In the genomic region with DNA sequence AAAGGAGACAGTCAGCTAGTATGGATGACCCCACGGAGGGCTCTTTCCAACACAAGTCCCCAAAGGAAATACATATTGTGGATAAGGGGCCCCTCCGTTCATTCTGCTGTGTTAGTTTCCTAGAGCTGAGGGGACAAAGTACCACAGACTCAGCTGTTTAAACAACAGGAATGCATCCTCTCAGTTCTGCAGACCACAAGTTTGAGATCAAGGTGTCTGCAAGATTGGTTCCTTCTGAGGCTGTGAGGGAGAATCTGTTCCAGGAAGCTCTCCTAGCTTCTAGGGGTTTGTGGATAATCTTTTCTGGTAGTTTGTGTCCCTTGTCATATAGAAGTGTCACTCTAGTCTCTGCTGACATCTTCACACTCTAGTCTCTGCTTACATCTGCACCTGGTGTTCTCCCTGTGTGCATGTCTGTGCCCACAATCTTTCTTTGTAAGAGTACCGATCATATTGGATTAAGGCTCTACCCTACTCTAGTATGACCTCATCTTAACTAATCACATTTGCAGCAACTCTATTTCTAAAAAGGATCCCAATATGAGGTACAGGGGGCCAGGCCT, we compare ENCODE assay signal across 1 cellular context.
TF ChIP-seq lines count a peak whose summit lies in the region.

No MANE protein-coding gene starts in this region.

TF ChIP-seq in GM23338, 12 proteins besides CTCF, POLR2A, EP300 and RAD21 (continued from another document):
- TF ChIP-seq, protein P1, sequence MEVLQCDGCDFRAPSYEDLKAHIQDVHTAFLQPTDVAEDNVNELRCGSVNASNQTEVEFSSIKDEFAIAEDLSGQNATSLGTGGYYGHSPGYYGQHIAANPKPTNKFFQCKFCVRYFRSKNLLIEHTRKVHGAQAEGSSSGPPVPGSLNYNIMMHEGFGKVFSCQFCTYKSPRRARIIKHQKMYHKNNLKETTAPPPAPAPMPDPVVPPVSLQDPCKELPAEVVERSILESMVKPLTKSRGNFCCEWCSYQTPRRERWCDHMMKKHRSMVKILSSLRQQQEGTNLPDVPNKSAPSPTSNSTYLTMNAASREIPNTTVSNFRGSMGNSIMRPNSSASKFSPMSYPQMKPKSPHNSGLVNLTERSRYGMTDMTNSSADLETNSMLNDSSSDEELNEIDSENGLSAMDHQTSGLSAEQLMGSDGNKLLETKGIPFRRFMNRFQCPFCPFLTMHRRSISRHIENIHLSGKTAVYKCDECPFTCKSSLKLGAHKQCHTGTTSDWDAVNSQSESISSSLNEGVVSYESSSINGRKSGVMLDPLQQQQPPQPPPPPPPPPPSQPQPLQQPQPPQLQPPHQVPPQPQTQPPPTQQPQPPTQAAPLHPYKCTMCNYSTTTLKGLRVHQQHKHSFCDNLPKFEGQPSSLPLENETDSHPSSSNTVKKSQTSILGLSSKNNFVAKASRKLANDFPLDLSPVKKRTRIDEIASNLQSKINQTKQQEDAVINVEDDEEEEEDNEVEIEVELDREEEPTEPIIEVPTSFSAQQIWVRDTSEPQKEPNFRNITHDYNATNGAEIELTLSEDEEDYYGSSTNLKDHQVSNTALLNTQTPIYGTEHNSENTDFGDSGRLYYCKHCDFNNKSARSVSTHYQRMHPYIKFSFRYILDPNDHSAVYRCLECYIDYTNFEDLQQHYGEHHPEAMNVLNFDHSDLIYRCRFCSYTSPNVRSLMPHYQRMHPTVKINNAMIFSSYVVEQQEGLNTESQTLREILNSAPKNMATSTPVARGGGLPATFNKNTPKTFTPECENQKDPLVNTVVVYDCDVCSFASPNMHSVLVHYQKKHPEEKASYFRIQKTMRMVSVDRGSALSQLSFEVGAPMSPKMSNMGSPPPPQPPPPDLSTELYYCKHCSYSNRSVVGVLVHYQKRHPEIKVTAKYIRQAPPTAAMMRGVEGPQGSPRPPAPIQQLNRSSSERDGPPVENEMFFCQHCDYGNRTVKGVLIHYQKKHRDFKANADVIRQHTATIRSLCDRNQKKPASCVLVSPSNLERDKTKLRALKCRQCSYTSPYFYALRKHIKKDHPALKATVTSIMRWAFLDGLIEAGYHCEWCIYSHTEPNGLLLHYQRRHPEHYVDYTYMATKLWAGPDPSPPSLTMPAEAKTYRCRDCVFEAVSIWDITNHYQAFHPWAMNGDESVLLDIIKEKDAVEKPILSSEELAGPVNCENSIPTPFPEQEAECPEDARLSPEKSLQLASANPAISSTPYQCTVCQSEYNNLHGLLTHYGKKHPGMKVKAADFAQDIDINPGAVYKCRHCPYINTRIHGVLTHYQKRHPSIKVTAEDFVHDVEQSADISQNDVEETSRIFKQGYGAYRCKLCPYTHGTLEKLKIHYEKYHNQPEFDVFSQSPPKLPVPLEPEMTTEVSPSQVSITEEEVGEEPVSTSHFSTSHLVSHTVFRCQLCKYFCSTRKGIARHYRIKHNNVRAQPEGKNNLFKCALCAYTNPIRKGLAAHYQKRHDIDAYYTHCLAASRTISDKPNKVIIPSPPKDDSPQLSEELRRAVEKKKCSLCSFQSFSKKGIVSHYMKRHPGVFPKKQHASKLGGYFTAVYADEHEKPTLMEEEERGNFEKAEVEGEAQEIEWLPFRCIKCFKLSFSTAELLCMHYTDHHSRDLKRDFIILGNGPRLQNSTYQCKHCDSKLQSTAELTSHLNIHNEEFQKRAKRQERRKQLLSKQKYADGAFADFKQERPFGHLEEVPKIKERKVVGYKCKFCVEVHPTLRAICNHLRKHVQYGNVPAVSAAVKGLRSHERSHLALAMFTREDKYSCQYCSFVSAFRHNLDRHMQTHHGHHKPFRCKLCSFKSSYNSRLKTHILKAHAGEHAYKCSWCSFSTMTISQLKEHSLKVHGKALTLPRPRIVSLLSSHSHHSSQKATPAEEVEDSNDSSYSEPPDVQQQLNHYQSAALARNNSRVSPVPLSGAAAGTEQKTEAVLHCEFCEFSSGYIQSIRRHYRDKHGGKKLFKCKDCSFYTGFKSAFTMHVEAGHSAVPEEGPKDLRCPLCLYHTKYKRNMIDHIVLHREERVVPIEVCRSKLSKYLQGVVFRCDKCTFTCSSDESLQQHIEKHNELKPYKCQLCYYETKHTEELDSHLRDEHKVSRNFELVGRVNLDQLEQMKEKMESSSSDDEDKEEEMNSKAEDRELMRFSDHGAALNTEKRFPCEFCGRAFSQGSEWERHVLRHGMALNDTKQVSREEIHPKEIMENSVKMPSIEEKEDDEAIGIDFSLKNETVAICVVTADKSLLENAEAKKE (CRISPR knock-in tag; IDR thresholded peaks at IDR 0.05): no peak
- no peak for TF ChIP-seq EZH2phosphoT487 (IDR thresholded peaks at IDR 0.05; ENCODE audit: unreplicated experiment)
- no peak for TF ChIP-seq ZNF114 (CRISPR knock-in tag; IDR thresholded peaks at IDR 0.05)
- no peak for TF ChIP-seq NANOG (IDR thresholded peaks at IDR 0.05; ENCODE audit: borderline replicate concordance)
- TF ChIP-seq JUNB (IDR thresholded peaks at IDR 0.05; ENCODE audit: unreplicated experiment): no peak
- TF ChIP-seq EZH2 (IDR thresholded peaks at IDR 0.05; ENCODE audit: low read depth, unreplicated experiment): no peak
- TF ChIP-seq, protein P2, sequence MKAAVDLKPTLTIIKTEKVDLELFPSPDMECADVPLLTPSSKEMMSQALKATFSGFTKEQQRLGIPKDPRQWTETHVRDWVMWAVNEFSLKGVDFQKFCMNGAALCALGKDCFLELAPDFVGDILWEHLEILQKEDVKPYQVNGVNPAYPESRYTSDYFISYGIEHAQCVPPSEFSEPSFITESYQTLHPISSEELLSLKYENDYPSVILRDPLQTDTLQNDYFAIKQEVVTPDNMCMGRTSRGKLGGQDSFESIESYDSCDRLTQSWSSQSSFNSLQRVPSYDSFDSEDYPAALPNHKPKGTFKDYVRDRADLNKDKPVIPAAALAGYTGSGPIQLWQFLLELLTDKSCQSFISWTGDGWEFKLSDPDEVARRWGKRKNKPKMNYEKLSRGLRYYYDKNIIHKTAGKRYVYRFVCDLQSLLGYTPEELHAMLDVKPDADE (IDR thresholded peaks at IDR 0.05): no peak
- TF ChIP-seq POLR2AphosphoS5 (IDR thresholded peaks at IDR 0.05; ENCODE audit: low read depth): no peak
